26 cellular contexts compared by ENCODE assay signal in the genomic region with DNA sequence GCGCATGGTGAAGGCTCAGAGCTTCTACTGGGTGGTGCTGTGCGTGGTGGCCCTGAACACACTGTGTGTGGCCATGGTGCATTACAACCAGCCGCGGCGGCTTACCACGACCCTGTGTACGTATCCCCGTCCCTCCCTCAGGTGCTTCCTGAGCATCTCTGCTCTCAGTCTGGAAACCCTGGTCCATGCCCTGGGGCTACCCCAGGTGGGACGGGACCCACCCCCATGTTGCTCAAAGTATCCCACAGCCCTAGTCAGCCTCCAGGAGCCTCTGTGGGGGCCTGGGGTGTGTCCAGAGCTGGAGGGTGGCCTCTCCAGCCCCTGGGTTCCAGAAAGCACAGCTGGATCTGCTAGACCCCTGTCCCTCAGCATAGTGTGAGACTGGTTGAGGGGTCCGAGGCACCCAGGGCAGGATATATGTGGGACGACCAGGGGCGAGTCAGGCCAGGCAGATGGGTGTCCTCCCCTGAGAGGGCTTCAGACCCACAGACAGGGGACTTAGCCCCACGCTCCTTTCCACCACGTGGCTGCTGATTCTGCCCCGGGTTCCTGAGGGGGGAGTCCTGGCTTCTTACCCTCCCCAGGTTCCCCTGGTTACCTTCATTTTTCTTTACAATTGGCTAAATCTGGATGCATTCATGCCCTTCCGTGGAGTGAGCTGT.
DNase-seq lines count a peak whose midpoint lies in the region; ATAC-seq and TF ChIP-seq lines count a peak whose summit lies in the region.
"Had no signal": no experiment of that assay in that cellular context is flagged by ENCODE, and none has a peak within 500 bp of the region (broad histone marks: within the 10 kb centered on the region; RNA-seq: fewer than 3 reads in every experiment).

No MANE protein-coding gene starts in this region.

- intact Hi-C loops in activated CD4-positive, alpha-beta memory T cell treated with anti-CD3 and anti-CD28 coated beads for 36 hours (cut with micrococcal nuclease), result no loop called here
- intact Hi-C loops in CD14-positive monocyte (cut with micrococcal nuclease), result no loop called here
- intact Hi-C loops in sigmoid colon (cut with DNase I), result no loop called here
- intact Hi-C loops in mucosa of descending colon (cut with DNase I, micrococcal nuclease), result no loop called here

- peaks cover 10% of the 10 kb centered on the region for H3K27me3 Mint-ChIP-seq in activated CD4-positive, alpha-beta memory T cell treated with anti-CD3 and anti-CD28 coated beads for 36 hours
- peaks cover 2% of the 10 kb centered on the region for H3K27me3 Mint-ChIP-seq in activated CD4-positive, alpha-beta memory T cell treated with anti-CD3 and anti-CD28 coated beads, Interleukin-2, amount 10 ng/mL, durations not matched to agents 7 days and 5 days
- peaks cover 0 to 2% (median 0%) of the 10 kb centered on the region in 3 donors for H3K27me3 Mint-ChIP-seq in CD14-positive monocyte (ENCODE audit: low read depth in 3 of 3)

- no peak overlapping the region for H2AFZ ChIP-seq in hepatocyte

- TF ChIP-seq CTCF in CD14-positive monocyte (IDR thresholded peaks at IDR 0.05) (no peak), hepatocyte (IDR thresholded peaks at IDR 0.05; ENCODE audit: poor library complexity) (no peak), sigmoid colon (IDR thresholded peaks at IDR 0.05) (no peak), mucosa of descending colon (IDR thresholded peaks at IDR 0.05) (no peak)

- H3K4me1 Mint-ChIP-seq in activated CD4-positive, alpha-beta memory T cell treated with anti-CD3 and anti-CD28 coated beads for 36 hours (ENCODE audit: low read depth), result no peaks in the 10 kb centered on the region
- no peaks in the 10 kb centered on the region for H3K4me1 Mint-ChIP-seq in activated CD4-positive, alpha-beta memory T cell treated with anti-CD3 and anti-CD28 coated beads, Interleukin-2, amount 10 ng/mL, durations not matched to agents 7 days and 5 days
- H3K4me1 Mint-ChIP-seq in CD14-positive monocyte, result no peaks in the 10 kb centered on the region
- H3K4me1 Mint-ChIP-seq: CD4-positive, alpha-beta memory T cell had no signal

- no peaks in the 10 kb centered on the region for H3K9me3 Mint-ChIP-seq in activated CD4-positive, alpha-beta memory T cell treated with anti-CD3 and anti-CD28 coated beads for 36 hours
- H3K9me3 Mint-ChIP-seq in activated CD4-positive, alpha-beta memory T cell treated with anti-CD3 and anti-CD28 coated beads, Interleukin-2, amount 10 ng/mL, durations not matched to agents 7 days and 5 days, result no peaks in the 10 kb centered on the region
- H3K9me3 Mint-ChIP-seq in CD14-positive monocyte, result peaks cover 0 to 2% (median 0%) of the 10 kb centered on the region in 7 donors

- CTCF ChIA-PET in activated CD4-positive, alpha-beta memory T cell treated with anti-CD3 and anti-CD28 coated beads for 36 hours (lab: Charles Lee), result no interaction called here
- CTCF ChIA-PET in activated CD4-positive, alpha-beta memory T cell treated with anti-CD3 and anti-CD28 coated beads, Interleukin-2, amount 10 ng/mL, durations not matched to agents 7 days and 5 days (lab: Charles Lee), result no interaction called here

- POLR2A ChIA-PET in activated CD4-positive, alpha-beta memory T cell treated with anti-CD3 and anti-CD28 coated beads for 36 hours (lab: Charles Lee), result no interaction called here
- POLR2A ChIA-PET in activated CD4-positive, alpha-beta memory T cell treated with anti-CD3 and anti-CD28 coated beads, Interleukin-2, amount 10 ng/mL, durations not matched to agents 7 days and 5 days (lab: Charles Lee), result no interaction called here

- TF ChIP-seq POLR2A in sigmoid colon (IDR thresholded peaks at IDR 0.05), result no peak

- H3K4me1 ChIP-seq in hepatocyte (ENCODE audit: insufficient read depth) (no peaks in the 10 kb centered on the region), sigmoid colon (no peaks in the 10 kb centered on the region), mucosa of descending colon (ENCODE audit: low read depth) (no peaks in the 10 kb centered on the region)
- H3K4me1 ChIP-seq: thyroid gland had no signal

- H3K4me3 Mint-ChIP-seq in activated CD4-positive, alpha-beta memory T cell treated with anti-CD3 and anti-CD28 coated beads for 36 hours, result no peak overlapping the region
- H3K4me3 Mint-ChIP-seq in activated CD4-positive, alpha-beta memory T cell treated with anti-CD3 and anti-CD28 coated beads, Interleukin-2, amount 10 ng/mL, durations not matched to agents 7 days and 5 days, result no peak overlapping the region
- no peak overlapping the region for H3K4me3 Mint-ChIP-seq in CD14-positive monocyte
- H3K4me3 Mint-ChIP-seq: CD4-positive, alpha-beta memory T cell had no signal

- ATAC-seq in mucosa of descending colon, result no peak

- H3K9me3 ChIP-seq in hepatocyte (ENCODE audit: low read depth) (no peaks in the 10 kb centered on the region), sigmoid colon (no peaks in the 10 kb centered on the region), mucosa of descending colon (no peaks in the 10 kb centered on the region)
- H3K9me3 ChIP-seq: thyroid gland had no signal

- H3K4me2 ChIP-seq in hepatocyte, result no peak overlapping the region

- H3K27ac ChIP-seq in hepatocyte, result no peak overlapping the region
- no peak overlapping the region for H3K27ac ChIP-seq in sigmoid colon
- H3K27ac ChIP-seq: coronary artery, SK-N-MC, thyroid gland had no signal

- TF ChIP-seq EP300 in sigmoid colon (IDR thresholded peaks at IDR 0.05), result no peak

- no peaks in the 10 kb centered on the region for H3K27me3 ChIP-seq in hepatocyte
- peaks cover 0 to 11% (median 0%) of the 10 kb centered on the region in 3 donors for H3K27me3 ChIP-seq in sigmoid colon
- H3K27me3 ChIP-seq: thyroid gland had no signal

- 92% methylated on average over 16 of the region's 16 CpGs for WGBS in hepatocyte (ENCODE audit: low lambda C conversion rate, missing lambda C conversion rate)
- WGBS in sigmoid colon, 2 donors, result 84 to 89% methylated on average over 16 of the region's 16 CpGs

- H4K20me1 ChIP-seq in hepatocyte (ENCODE audit: insufficient read depth, poor library complexity, severe bottlenecking), result no peaks in the 10 kb centered on the region

- no peaks in the 10 kb centered on the region for H3K79me2 ChIP-seq in hepatocyte

- no peak overlapping the region for H3K27ac Mint-ChIP-seq in activated CD4-positive, alpha-beta memory T cell treated with anti-CD3 and anti-CD28 coated beads for 36 hours
- H3K27ac Mint-ChIP-seq in activated CD4-positive, alpha-beta memory T cell treated with anti-CD3 and anti-CD28 coated beads, Interleukin-2, amount 10 ng/mL, durations not matched to agents 7 days and 5 days, result no peak overlapping the region
- no peak overlapping the region for H3K27ac Mint-ChIP-seq in CD14-positive monocyte
- H3K27ac Mint-ChIP-seq: CD4-positive, alpha-beta memory T cell had no signal

- no peaks in the 10 kb centered on the region for H3K9me2 ChIP-seq in hepatocyte (replicated peaks; ENCODE audit: insufficient read depth)

- DNase-seq in activated CD4-positive, alpha-beta memory T cell treated with anti-CD3 and anti-CD28 coated beads for 36 hours, result peak; percentile 3
- no peak for DNase-seq in activated CD4-positive, alpha-beta memory T cell treated with anti-CD3 and anti-CD28 coated beads, Interleukin-2, amount 10 ng/mL, durations not matched to agents 7 days and 5 days
- DNase-seq in CD14-positive monocyte (ENCODE audit: low spot score), result peak; percentile 41
- peak; percentile 3 for DNase-seq in hepatocyte (ENCODE audit: low spot score)
- peak; percentile 37 for DNase-seq in sigmoid colon
- no peak for DNase-seq in activated gamma-delta T cell (lab: John Stamatoyannopoulos, UW)
- DNase-seq in mucosa of descending colon, result no peak
- DNase-seq in OCI-M2 (lab: John Stamatoyannopoulos, UW; ENCODE audit: unreplicated experiment), result no peak
- DNase-seq: 8988T; activated CD4-positive, alpha-beta T cell treated with anti-CD3 and anti-CD28 coated beads for 48 hours; activated gamma-delta T cell treated with Interleukin-2 at 50 U/mL for 16 hours; amniotic stem cell; CD4-positive, alpha-beta memory T cell; DMS 273 treated with DMSO at 0.1 percent for 48 hours; Kasumi-1; mammary epithelial cell; NCI-H1694; NCI-H2171; NCI-H524 treated with DMSO at 0.1 percent for 48 hours; occipital lobe; stimulated activated CD4-positive, alpha-beta T cell treated with anti-CD3 and anti-CD28 coated beads, Interleukin-4, amount 100 ng/mL, for 1 hour; stimulated activated naive CD4-positive, alpha-beta T cell; T-helper 2 cell; thyroid gland had no signal

- no peak overlapping the region for H3K4me3 ChIP-seq in hepatocyte
- H3K4me3 ChIP-seq in sigmoid colon, result no peak overlapping the region
- no peak overlapping the region for H3K4me3 ChIP-seq in mucosa of descending colon
- H3K4me3 ChIP-seq: coronary artery, SK-N-MC, thyroid gland had no signal

- H3K36me3 ChIP-seq in hepatocyte (replicated peaks; ENCODE audit: insufficient read depth, low read depth) (no peaks in the 10 kb centered on the region), sigmoid colon (no peaks in the 10 kb centered on the region), mucosa of descending colon (ENCODE audit: low read depth) (no peaks in the 10 kb centered on the region)
- H3K36me3 ChIP-seq: thyroid gland had no signal

- no peaks in the 10 kb centered on the region for H3K36me3 Mint-ChIP-seq in activated CD4-positive, alpha-beta memory T cell treated with anti-CD3 and anti-CD28 coated beads for 36 hours
- no peaks in the 10 kb centered on the region for H3K36me3 Mint-ChIP-seq in activated CD4-positive, alpha-beta memory T cell treated with anti-CD3 and anti-CD28 coated beads, Interleukin-2, amount 10 ng/mL, durations not matched to agents 7 days and 5 days (ENCODE audit: low read depth)
- H3K36me3 Mint-ChIP-seq in CD14-positive monocyte, result no peaks in the 10 kb centered on the region
- H3K36me3 Mint-ChIP-seq: CD4-positive, alpha-beta memory T cell had no signal

Comparison
In these comparisons a context has a peak if more than half of its experiments do, and no peak if none do; other contexts are left out.
1. DNase-seq: peak in activated CD4-positive, alpha-beta memory T cell treated with anti-CD3 and anti-CD28 coated beads for 36 hours (single experiment), CD14-positive monocyte (single experiment), hepatocyte (single experiment) and sigmoid colon (single experiment); none in activated CD4-positive, alpha-beta memory T cell treated with anti-CD3 and anti-CD28 coated beads, Interleukin-2, amount 10 ng/mL, durations not matched to agents 7 days and 5 days (single experiment), activated gamma-delta T cell (single experiment), mucosa of descending colon (0 of 3) and OCI-M2 (single experiment).